30 cellular contexts compared by ENCODE assay signal in genomic region chr12:82810568-82810967, GRCh38.
"Had no signal": no experiment of that assay in that cellular context is flagged by ENCODE, and none has a peak within 500 bp of the region (broad histone marks: within the 10 kb centered on the region; RNA-seq: fewer than 3 reads in every experiment).

No MANE protein-coding gene starts in this region.

- H3K4me3 ChIP-seq: esophagus squamous epithelium, gastroesophageal sphincter, heart left ventricle had no signal

- H3K4me1 Mint-ChIP-seq: activated CD4-positive, alpha-beta memory T cell treated with anti-CD3 and anti-CD28 coated beads, Interleukin-2, amount 10 ng/mL, durations not matched to agents 7 days and 5 days; activated CD4-positive, alpha-beta T cell treated with anti-CD3 and anti-CD28 coated beads, Interleukin-2, amount 10 ng/mL, durations not matched to agents 7 days and 5 days; activated naive CD4-positive, alpha-beta T cell treated with anti-CD3 and anti-CD28 coated beads, Interleukin-2, amount 10 ng/mL, durations not matched to agents 7 days and 5 days; activated naive CD8-positive, alpha-beta T cell treated with anti-CD3 and anti-CD28 coated beads, Interleukin-2, amount 10 ng/mL, durations not matched to agents 7 days and 5 days; T-helper 17 cell had no signal

- H3K27ac ChIP-seq: epithelial cell of prostate, esophagus squamous epithelium, gastroesophageal sphincter, heart left ventricle had no signal

- H3K9me3 ChIP-seq: esophagus squamous epithelium, gastroesophageal sphincter, heart left ventricle had no signal

- DNase-seq: activated CD4-positive, alpha-beta memory T cell treated with anti-CD3 and anti-CD28 coated beads, Interleukin-2, amount 10 ng/mL, durations not matched to agents 7 days and 5 days; activated CD4-positive, alpha-beta T cell treated with anti-CD3 and anti-CD28 coated beads for 1 hour; activated CD4-positive, alpha-beta T cell treated with anti-CD3 and anti-CD28 coated beads for 4 hours; activated CD4-positive, alpha-beta T cell treated with anti-CD3 and anti-CD28 coated beads, Interleukin-2, amount 10 ng/mL, durations not matched to agents 7 days and 5 days; activated CD4-positive, alpha-beta T cell treated with anti-CD3 and anti-CD28 coated beads, Interleukin-2, amount 50 U/mL, for 4 hours; activated CD8-positive, alpha-beta memory T cell treated with anti-CD3 and anti-CD28 coated beads, Interleukin-2, amount 50 U/mL, for 48 hours; activated gamma-delta T cell; activated naive CD4-positive, alpha-beta T cell; activated naive CD4-positive, alpha-beta T cell treated with anti-CD3 and anti-CD28 coated beads, Interleukin-2, amount 10 ng/mL, durations not matched to agents 7 days and 5 days; activated naive CD8-positive, alpha-beta T cell treated with anti-CD3 and anti-CD28 coated beads, Interleukin-2, amount 10 ng/mL, durations not matched to agents 7 days and 5 days; activated T-cell treated with anti-CD3 and anti-CD28 coated beads for 4 hours; activated T-cell treated with anti-CD3 and anti-CD28 coated beads, Interleukin-2, amount 50 U/mL, for 24 hours; activated T-cell treated with anti-CD3 and anti-CD28 coated beads, Interleukin-2, amount 50 U/mL, for 72 hours; anterior cingulate cortex; caudate nucleus; cortex of kidney; dermis blood vessel endothelial cell; effector CD8-positive, alpha-beta T cell; esophagus squamous epithelium; foreskin melanocyte; heart left ventricle; hypothalamus; T-helper 17 cell; T1000 had no signal

- FAIRE-seq: astrocyte, endothelial cell of umbilical vein had no signal

- H3K36me3 ChIP-seq: gastroesophageal sphincter, heart left ventricle had no signal

- H3K36me3 Mint-ChIP-seq: activated naive CD4-positive, alpha-beta T cell treated with anti-CD3 and anti-CD28 coated beads, Interleukin-2, amount 10 ng/mL, durations not matched to agents 7 days and 5 days; activated naive CD8-positive, alpha-beta T cell treated with anti-CD3 and anti-CD28 coated beads, Interleukin-2, amount 10 ng/mL, durations not matched to agents 7 days and 5 days had no signal

- H3K4me3 Mint-ChIP-seq: activated CD4-positive, alpha-beta memory T cell treated with anti-CD3 and anti-CD28 coated beads, Interleukin-2, amount 10 ng/mL, durations not matched to agents 7 days and 5 days; activated CD4-positive, alpha-beta T cell treated with anti-CD3 and anti-CD28 coated beads, Interleukin-2, amount 10 ng/mL, durations not matched to agents 7 days and 5 days; activated naive CD4-positive, alpha-beta T cell treated with anti-CD3 and anti-CD28 coated beads, Interleukin-2, amount 10 ng/mL, durations not matched to agents 7 days and 5 days; activated naive CD8-positive, alpha-beta T cell treated with anti-CD3 and anti-CD28 coated beads, Interleukin-2, amount 10 ng/mL, durations not matched to agents 7 days and 5 days; activated T-cell treated with anti-CD3 and anti-CD28 coated beads, Interleukin-2, amount 50 U/mL, for 24 hours; activated T-cell treated with anti-CD3 and anti-CD28 coated beads, Interleukin-2, amount 50 U/mL, for 72 hours; T-helper 17 cell; T-helper 2 cell treated with Interferon-gamma antibody and Interleukin-4, amounts not matched to agents 5 μg/mL and 100 μg/mL, for 36 hours had no signal

- H3K27ac Mint-ChIP-seq: activated CD4-positive, alpha-beta memory T cell treated with anti-CD3 and anti-CD28 coated beads, Interleukin-2, amount 10 ng/mL, durations not matched to agents 7 days and 5 days; activated CD4-positive, alpha-beta T cell treated with anti-CD3 and anti-CD28 coated beads, Interleukin-2, amount 10 ng/mL, durations not matched to agents 7 days and 5 days; activated naive CD4-positive, alpha-beta T cell treated with anti-CD3 and anti-CD28 coated beads, Interleukin-2, amount 10 ng/mL, durations not matched to agents 7 days and 5 days; activated naive CD4-positive, alpha-beta T cell treated with anti-CD3 and anti-CD28 coated beads, Interleukin-2, amount 50 U/mL, for 72 hours; activated naive CD8-positive, alpha-beta T cell treated with anti-CD3 and anti-CD28 coated beads, Interleukin-2, amount 10 ng/mL, durations not matched to agents 7 days and 5 days; activated T-cell treated with anti-CD3 and anti-CD28 coated beads, Interleukin-2, amount 50 U/mL, for 24 hours; activated T-cell treated with anti-CD3 and anti-CD28 coated beads, Interleukin-2, amount 50 U/mL, for 72 hours; T-helper 17 cell; T-helper 2 cell treated with Interferon-gamma antibody and Interleukin-4, amounts not matched to agents 5 μg/mL and 100 μg/mL, for 36 hours had no signal

- ATAC-seq: activated naive CD4-positive, alpha-beta T cell treated with anti-CD3 and anti-CD28 coated beads, Interleukin-2, amount 50 U/mL, for 72 hours; activated T-cell treated with anti-CD3 and anti-CD28 coated beads, Interleukin-2, amount 50 U/mL, for 72 hours; gastroesophageal sphincter; heart left ventricle; T-helper 17 cell had no signal

- H3K27me3 Mint-ChIP-seq: activated CD4-positive, alpha-beta memory T cell treated with anti-CD3 and anti-CD28 coated beads, Interleukin-2, amount 10 ng/mL, durations not matched to agents 7 days and 5 days; activated CD4-positive, alpha-beta T cell treated with anti-CD3 and anti-CD28 coated beads, Interleukin-2, amount 10 ng/mL, durations not matched to agents 7 days and 5 days; activated naive CD4-positive, alpha-beta T cell treated with anti-CD3 and anti-CD28 coated beads, Interleukin-2, amount 10 ng/mL, durations not matched to agents 7 days and 5 days; activated naive CD8-positive, alpha-beta T cell treated with anti-CD3 and anti-CD28 coated beads, Interleukin-2, amount 10 ng/mL, durations not matched to agents 7 days and 5 days; activated T-cell treated with anti-CD3 and anti-CD28 coated beads, Interleukin-2, amount 50 U/mL, for 24 hours; T-helper 17 cell had no signal

- H3K9me3 Mint-ChIP-seq: activated CD4-positive, alpha-beta memory T cell treated with anti-CD3 and anti-CD28 coated beads, Interleukin-2, amount 10 ng/mL, durations not matched to agents 7 days and 5 days; activated CD4-positive, alpha-beta T cell treated with anti-CD3 and anti-CD28 coated beads, Interleukin-2, amount 10 ng/mL, durations not matched to agents 7 days and 5 days; activated naive CD4-positive, alpha-beta T cell treated with anti-CD3 and anti-CD28 coated beads, Interleukin-2, amount 10 ng/mL, durations not matched to agents 7 days and 5 days; activated naive CD8-positive, alpha-beta T cell treated with anti-CD3 and anti-CD28 coated beads, Interleukin-2, amount 10 ng/mL, durations not matched to agents 7 days and 5 days; activated T-cell treated with anti-CD3 and anti-CD28 coated beads, Interleukin-2, amount 50 U/mL, for 24 hours; T-helper 2 cell treated with Interferon-gamma antibody and Interleukin-4, amounts not matched to agents 5 μg/mL and 100 μg/mL, for 36 hours had no signal

- H3K4me1 ChIP-seq: gastroesophageal sphincter, heart left ventricle had no signal

- H3K27me3 ChIP-seq: esophagus squamous epithelium, gastroesophageal sphincter, heart left ventricle had no signal
